ENCODE assay signal across 20 cellular contexts in genomic region chr7:105339404-105340316, GRCh38. TPM values are rescaled to one million over a fixed set of nuclear protein-coding genes. Genes with fewer than 3 reads are reported as not detected.
DNase-seq lines count a peak whose midpoint lies in the region; ATAC-seq and TF ChIP-seq lines count a peak whose summit lies in the region.
"Had no signal": no experiment of that assay in that cellular context is flagged by ENCODE, and none has a peak within 500 bp of the region (broad histone marks: within the 10 kb centered on the region; RNA-seq: fewer than 3 reads in every experiment).

No MANE protein-coding gene starts in this region.

- DNase-seq in NCI-H446 (lab: John Stamatoyannopoulos, UW), result peak; percentile 4 to 44
- DNase-seq in NCI-H446 treated with DMSO at 0.1 percent for 48 hours (lab: John Stamatoyannopoulos, UW), result no peak
- no peak for DNase-seq in SK-N-MC (ENCODE audit: low read depth, low spot score)
- DNase-seq in heart left ventricle, result peak in 1 of 5 donors; percentile 36
- peak; percentile 45 to 85 for DNase-seq in psoas muscle
- no peak for DNase-seq in prostate gland (ENCODE audit: low spot score)
- DNase-seq in stimulated activated naive CD8-positive, alpha-beta T cell treated with anti-CD3 and anti-CD28 coated beads, Interleukin-15, amount 100 ng/mL, for 72 hours, result no peak
- DNase-seq: 8988T; activated CD4-positive, alpha-beta T cell treated with anti-CD3 and anti-CD28 coated beads, Interleukin-2, amount 50 U/mL, for 1 hour; activated CD8-positive, alpha-beta memory T cell treated with anti-CD3 and anti-CD28 coated beads, Interleukin-2, amount 50 U/mL, for 4 hours; activated effector memory CD4-positive, alpha-beta T cell treated with Interleukin-2 at 50 U/mL for 16 hours; foreskin melanocyte; GM23248; islet precursor cell; NCI-H1436; small intestine; stimulated activated CD4-positive, alpha-beta T cell treated with anti-CD3 and anti-CD28 coated beads, Interleukin-4, amount 100 ng/mL, for 24 hours; upper lobe of right lung had no signal

- H3K9ac ChIP-seq in SK-N-MC (ENCODE audit: insufficient read length), result no peak overlapping the region
- H3K9ac ChIP-seq: GM23248, parathyroid adenoma had no signal

- H3K4me1 Mint-ChIP-seq in stimulated activated naive CD8-positive, alpha-beta T cell treated with anti-CD3 and anti-CD28 coated beads, Interleukin-15, amount 100 ng/mL, for 72 hours, result peaks cover 32% of the 10 kb centered on the region

- no peak for TF ChIP-seq POLR2A in heart left ventricle (IDR thresholded peaks at IDR 0.05)
- TF ChIP-seq POLR2A in prostate gland (IDR thresholded peaks at IDR 0.05), result no peak

- no peak overlapping the region for H3K4me3 Mint-ChIP-seq in stimulated activated naive CD8-positive, alpha-beta T cell treated with anti-CD3 and anti-CD28 coated beads, Interleukin-15, amount 100 ng/mL, for 72 hours

- H3K9me3 Mint-ChIP-seq in stimulated activated naive CD8-positive, alpha-beta T cell treated with anti-CD3 and anti-CD28 coated beads, Interleukin-15, amount 100 ng/mL, for 72 hours, result no peaks in the 10 kb centered on the region

- H3K27ac Mint-ChIP-seq in stimulated activated naive CD8-positive, alpha-beta T cell treated with anti-CD3 and anti-CD28 coated beads, Interleukin-15, amount 100 ng/mL, for 72 hours, result no peak overlapping the region

- 79 to 82% (median 82%) methylated on average over 12 of the region's 12 CpGs for WGBS in heart left ventricle, 4 donors
- WGBS in psoas muscle, 3 donors, result 39 to 52% (median 40%) methylated on average over 12 of the region's 12 CpGs
- WGBS in prostate gland, result 73% methylated on average over 12 of the region's 12 CpGs

- intact Hi-C loops in heart left ventricle (cut with DNase I), result loop anchor here in 9 of 10 donors (5.0 to 10.0 kb wide), 8 partner anchors 182 to 417 kb away; no protein-coding TSS in a partner anchor
- intact Hi-C loops in psoas muscle (cut with DNase I), result loop anchor here (10.0 kb wide), 3 partner anchors 45 to 355 kb away; partner anchors contain the start of gene SRPK2 (in 1 of the 2)
- intact Hi-C loops in prostate gland (cut with DNase I), result loop anchor here (10.0 kb wide), 1 partner anchor 205 kb away; no protein-coding TSS in a partner anchor

- H3K27me3 Mint-ChIP-seq in stimulated activated naive CD8-positive, alpha-beta T cell treated with anti-CD3 and anti-CD28 coated beads, Interleukin-15, amount 100 ng/mL, for 72 hours, result no peaks in the 10 kb centered on the region

- H3K4me1 ChIP-seq in heart left ventricle (peaks cover 0 to 14% (median 5%) of the 10 kb centered on the region in 12 donors), psoas muscle (peaks cover 17% of the 10 kb centered on the region), prostate gland (replicated peaks) (no peaks in the 10 kb centered on the region)
- H3K4me1 ChIP-seq: parathyroid adenoma had no signal

- H3K27me3 ChIP-seq in heart left ventricle (no peaks in the 10 kb centered on the region), psoas muscle (ENCODE audit: insufficient read depth in 3 of 3, low read length in 2 of 3) (no peaks in the 10 kb centered on the region), prostate gland (replicated peaks; ENCODE audit: insufficient read depth) (no peaks in the 10 kb centered on the region)
- H3K27me3 ChIP-seq: upper lobe of right lung had no signal

- peak in 3 of 4 donors; percentile 31 to 65 (median 59) for ATAC-seq in heart left ventricle
- peak; percentile 89 to 95 (median 90) for ATAC-seq in psoas muscle
- no peak for ATAC-seq in stimulated activated naive CD8-positive, alpha-beta T cell treated with anti-CD3 and anti-CD28 coated beads, Interleukin-15, amount 100 ng/mL, for 72 hours
- no peak for ATAC-seq in GM21528 (IDR thresholded peaks at IDR 0.05; ENCODE audit: low FRiP score, unreplicated experiment)
- ATAC-seq: upper lobe of right lung had no signal

- H3K36me3 ChIP-seq in SK-N-MC (ENCODE audit: insufficient read depth, low read length) (no peaks in the 10 kb centered on the region), heart left ventricle (no peaks in the 10 kb centered on the region), psoas muscle (ENCODE audit: insufficient read depth in 1 of 2, low read depth in 1 of 2) (no peaks in the 10 kb centered on the region), prostate gland (no peaks in the 10 kb centered on the region)
- H3K36me3 ChIP-seq: upper lobe of right lung had no signal

- H3K9me3 ChIP-seq in SK-N-MC (ENCODE audit: low read depth, low read length), result no peaks in the 10 kb centered on the region
- H3K9me3 ChIP-seq in heart left ventricle, result no peaks in the 10 kb centered on the region
- H3K9me3 ChIP-seq in psoas muscle, result no peaks in the 10 kb centered on the region
- no peaks in the 10 kb centered on the region for H3K9me3 ChIP-seq in prostate gland
- H3K9me3 ChIP-seq: upper lobe of right lung had no signal

- H3K4me3 ChIP-seq in SK-N-MC (no peak overlapping the region), heart left ventricle (no peak overlapping the region), psoas muscle (no peak overlapping the region), prostate gland (no peak overlapping the region)
- H3K4me3 ChIP-seq: GM23248, upper lobe of right lung had no signal

- peak overlapping the region; percentile 39; the same call in 1 of the 2 replicates for H3K27ac ChIP-seq in SK-N-MC
- no peak overlapping the region for H3K27ac ChIP-seq in heart left ventricle
- H3K27ac ChIP-seq in psoas muscle, result peak overlapping the region; percentile 43
- H3K27ac ChIP-seq in prostate gland, result no peak overlapping the region
- H3K27ac ChIP-seq: GM23248, parathyroid adenoma, upper lobe of right lung had no signal

- no peak for TF ChIP-seq CTCF in heart left ventricle (IDR thresholded peaks at IDR 0.05)
- no peak for TF ChIP-seq CTCF in psoas muscle (IDR thresholded peaks at IDR 0.05)
- TF ChIP-seq CTCF in prostate gland (IDR thresholded peaks at IDR 0.05), result no peak

RNA-seq across cellular contexts. Expression of gene SRPK2, which starts 49.1 kb away (rescaled TPM):
- total RNA-seq in heart left ventricle (10 to 100 TPM; 26.7 to 42.4 (median 39.1) TPM), psoas muscle (10 to 100 TPM; 33.2 to 51.3 (median 39.0) TPM), prostate gland (10 to 100 TPM; 52.6 to 99.5 TPM)
- polyA plus RNA-seq in heart left ventricle (10 to 100 TPM in 1 of 2 donors, 1 to 10 TPM in 1; 8.6 to 24.6 TPM), psoas muscle (10 to 100 TPM; 12.7 to 22.9 (median 21.7) TPM)

Comparison
In these comparisons a context has a peak if more than half of its experiments do, and no peak if none do; other contexts are left out.
1. DNase-seq: peak in NCI-H446 (2 of 2) and psoas muscle (2 of 2); none in NCI-H446 treated with DMSO at 0.1 percent for 48 hours (single experiment), SK-N-MC (single experiment), prostate gland (single experiment) and stimulated activated naive CD8-positive, alpha-beta T cell treated with anti-CD3 and anti-CD28 coated beads, Interleukin-15, amount 100 ng/mL, for 72 hours (0 of 2).
2. H3K27ac ChIP-seq: peak in SK-N-MC (single experiment) and psoas muscle (single experiment); none in heart left ventricle (0 of 12) and prostate gland (0 of 2).
3. ATAC-seq: peak in heart left ventricle (3 of 4) and psoas muscle (4 of 4); none in stimulated activated naive CD8-positive, alpha-beta T cell treated with anti-CD3 and anti-CD28 coated beads, Interleukin-15, amount 100 ng/mL, for 72 hours (single experiment) and GM21528 (single experiment).